11 cellular contexts compared by ENCODE assay signal in genomic region chr20:49545572-49545971, GRCh38. TPM values are rescaled to one million over a fixed set of nuclear protein-coding genes. Genes with fewer than 3 reads are reported as not detected.
DNase-seq lines count a peak whose midpoint lies in the region; ATAC-seq and TF ChIP-seq lines count a peak whose summit lies in the region.
"Had no signal": no experiment of that assay in that cellular context is flagged by ENCODE, and none has a peak within 500 bp of the region (broad histone marks: within the 10 kb centered on the region; RNA-seq: fewer than 3 reads in every experiment).

No MANE protein-coding gene starts in this region.

- H2AK5ac ChIP-seq in mesendoderm (ENCODE audit: low read length): no peak overlapping the region

- no peaks in the 10 kb centered on the region for H3K4me1 ChIP-seq in mesendoderm (ENCODE audit: control insufficient read depth, low read depth, low read length)
- no peaks in the 10 kb centered on the region for H3K4me1 ChIP-seq in CD8-positive, alpha-beta memory T cell (ENCODE audit: insufficient read depth, low read length)

- H3K27me3 Mint-ChIP-seq in activated CD4-positive, alpha-beta T cell treated with anti-CD3 and anti-CD28 coated beads, Interleukin-2, amount 10 ng/mL, durations not matched to agents 7 days and 5 days: peaks cover 3% of the 10 kb centered on the region
- H3K27me3 Mint-ChIP-seq in CD8-positive, alpha-beta memory T cell: peaks cover 2 to 4% of the 10 kb centered on the region in 2 donors

- no peak for ATAC-seq in esophagus mucosa
- ATAC-seq: sciatic nerve had no signal

- no peak overlapping the region for H3K27ac ChIP-seq in mesendoderm (ENCODE audit: low read depth, low read length)
- H3K27ac ChIP-seq in CD8-positive, alpha-beta memory T cell (ENCODE audit: low read depth, low read length): no peak overlapping the region

- H3K79me1 ChIP-seq in mesendoderm (ENCODE audit: low read length): no peaks in the 10 kb centered on the region

- no peaks in the 10 kb centered on the region for H3K36me3 ChIP-seq in mesendoderm (ENCODE audit: control insufficient read depth, insufficient read depth, low read length)
- no peaks in the 10 kb centered on the region for H3K36me3 ChIP-seq in CD8-positive, alpha-beta memory T cell (ENCODE audit: insufficient read depth, low read length)

- H3K18ac ChIP-seq in mesendoderm (ENCODE audit: low read length): no peak overlapping the region

- H3K23ac ChIP-seq in mesendoderm (ENCODE audit: low read length): no peak overlapping the region

- no peak overlapping the region for H3K4me3 Mint-ChIP-seq in activated CD4-positive, alpha-beta T cell treated with anti-CD3 and anti-CD28 coated beads, Interleukin-2, amount 10 ng/mL, durations not matched to agents 7 days and 5 days
- H3K4me3 Mint-ChIP-seq in CD8-positive, alpha-beta memory T cell: no peak overlapping the region

- H3K4ac ChIP-seq in mesendoderm (ENCODE audit: low read depth, low read length): no peak overlapping the region

- WGBS in mesendoderm (ENCODE audit: extremely low coverage, insufficient coverage, low lambda C conversion rate): no CpG with 5 or more reads among the region's 2 CpGs

- peak; percentile 34 for DNase-seq in DMS 273 (lab: John Stamatoyannopoulos, UW; ENCODE audit: unreplicated experiment)
- no peak for DNase-seq in DMS 273 treated with DMSO at 0.1 percent for 48 hours (lab: John Stamatoyannopoulos, UW)
- DNase-seq in HEK293T (ENCODE audit: extremely low spot score): peak; percentile 26
- peak; percentile 37 for DNase-seq in mesendoderm
- DNase-seq in activated CD4-positive, alpha-beta T cell treated with anti-CD3 and anti-CD28 coated beads, Interleukin-2, amount 10 ng/mL, durations not matched to agents 7 days and 5 days: no peak
- no peak for DNase-seq in CD8-positive, alpha-beta memory T cell
- DNase-seq: 8988T, amygdala had no signal

- no peak overlapping the region for H2BK120ac ChIP-seq in mesendoderm (ENCODE audit: low read depth, low read length)

- 0 out of 2 replicates have a peak, but pooled peaks have one; percentile 3 for TF ChIP-seq CTCF in WI38 (IDR thresholded peaks at IDR 0.05; ENCODE audit: low read depth, low read length)

- H3K27me3 ChIP-seq in mesendoderm (ENCODE audit: insufficient read depth, low read length, poor library complexity): no peaks in the 10 kb centered on the region
- no peaks in the 10 kb centered on the region for H3K27me3 ChIP-seq in CD8-positive, alpha-beta memory T cell (ENCODE audit: insufficient read depth, low read length, poor library complexity, severe bottlenecking)

- H3K4me3 ChIP-seq in WI38 (ENCODE audit: low read depth, low read length): no peak overlapping the region
- H3K4me3 ChIP-seq in mesendoderm (ENCODE audit: low read length): no peak overlapping the region
- no peak overlapping the region for H3K4me3 ChIP-seq in CD8-positive, alpha-beta memory T cell (ENCODE audit: low read length)

- CTCF ChIA-PET in HEK293T (lab: Yijun Ruan, JAX): no interaction called here
- CTCF ChIA-PET in activated CD4-positive, alpha-beta T cell treated with anti-CD3 and anti-CD28 coated beads, Interleukin-2, amount 10 ng/mL, durations not matched to agents 7 days and 5 days (lab: Charles Lee): interaction anchor here (1.0 to 1.3 kb wide), 2 partner anchors 63 to 343 kb away, joined by 3 to 4 read pairs; no protein-coding TSS in a partner anchor
- CTCF ChIA-PET in CD8-positive, alpha-beta memory T cell (lab: Charles Lee): interaction anchor here (8.0 kb wide), 1 partner anchor 64 kb away, joined by 62 read pairs; no protein-coding TSS in a partner anchor

- H3K27ac Mint-ChIP-seq in activated CD4-positive, alpha-beta T cell treated with anti-CD3 and anti-CD28 coated beads, Interleukin-2, amount 10 ng/mL, durations not matched to agents 7 days and 5 days: no peak overlapping the region
- H3K27ac Mint-ChIP-seq in CD8-positive, alpha-beta memory T cell: no peak overlapping the region

- no peak overlapping the region for H3K4me2 ChIP-seq in mesendoderm (ENCODE audit: low read length)

- H4K8ac ChIP-seq in mesendoderm (ENCODE audit: low read depth, low read length): no peak overlapping the region

- H3K79me2 ChIP-seq in mesendoderm (ENCODE audit: control insufficient read depth, insufficient read depth, low read length): no peaks in the 10 kb centered on the region

- no peak overlapping the region for H3K56ac ChIP-seq in mesendoderm (ENCODE audit: low read length)

- no peak overlapping the region for H2BK15ac ChIP-seq in mesendoderm (replicated peaks; ENCODE audit: low read depth)

- POLR2A ChIA-PET in HEK293T (lab: Yijun Ruan, JAX): no interaction called here
- POLR2A ChIA-PET in activated CD4-positive, alpha-beta T cell treated with anti-CD3 and anti-CD28 coated beads, Interleukin-2, amount 10 ng/mL, durations not matched to agents 7 days and 5 days (lab: Charles Lee): no interaction called here
- POLR2A ChIA-PET in CD8-positive, alpha-beta memory T cell (lab: Charles Lee): no interaction called here

- peaks cover 5% of the 10 kb centered on the region for H3K9me3 Mint-ChIP-seq in activated CD4-positive, alpha-beta T cell treated with anti-CD3 and anti-CD28 coated beads, Interleukin-2, amount 10 ng/mL, durations not matched to agents 7 days and 5 days
- H3K9me3 Mint-ChIP-seq in CD8-positive, alpha-beta memory T cell: peaks cover 4 to 14% (median 5%) of the 10 kb centered on the region in 5 donors

- H3K4me1 Mint-ChIP-seq in activated CD4-positive, alpha-beta T cell treated with anti-CD3 and anti-CD28 coated beads, Interleukin-2, amount 10 ng/mL, durations not matched to agents 7 days and 5 days: peaks cover 17% of the 10 kb centered on the region
- H3K4me1 Mint-ChIP-seq in CD8-positive, alpha-beta memory T cell: peaks cover 2 to 4% (median 3%) of the 10 kb centered on the region in 3 donors

- H4K5ac ChIP-seq in mesendoderm (ENCODE audit: low read length): no peak overlapping the region

- H3K9ac ChIP-seq in mesendoderm (ENCODE audit: low read length): no peak overlapping the region

- no peaks in the 10 kb centered on the region for H3K9me3 ChIP-seq in CD8-positive, alpha-beta memory T cell (ENCODE audit: low read length)

- H2BK5ac ChIP-seq in mesendoderm (ENCODE audit: low read length): no peak overlapping the region

- peaks cover 5% of the 10 kb centered on the region for H3K36me3 Mint-ChIP-seq in activated CD4-positive, alpha-beta T cell treated with anti-CD3 and anti-CD28 coated beads, Interleukin-2, amount 10 ng/mL, durations not matched to agents 7 days and 5 days (ENCODE audit: low read depth)
- H3K36me3 Mint-ChIP-seq in CD8-positive, alpha-beta memory T cell: peaks cover 0 to 8% (median 0%) of the 10 kb centered on the region in 3 donors

TF ChIP-seq in HEK293T, 16 proteins besides CTCF, POLR2A, EP300 and RAD21:
- TF ChIP-seq L3MBTL2 (conservative IDR thresholded peaks at IDR 0.05) (no peak), BHLHE40 (IDR thresholded peaks at IDR 0.05; ENCODE audit: borderline replicate concordance) (no peak), TARDBP (IDR thresholded peaks at IDR 0.05) (no peak), FOXA1 (IDR thresholded peaks at IDR 0.05) (no peak), ZNF384 (IDR thresholded peaks at IDR 0.05) (no peak), LEF1 (IDR thresholded peaks at IDR 0.05; ENCODE audit: borderline replicate concordance) (no peak), SP1 (IDR thresholded peaks at IDR 0.05) (no peak), SUZ12 (IDR thresholded peaks at IDR 0.05) (no peak), FOXM1 (IDR thresholded peaks at IDR 0.05; ENCODE audit: borderline replicate concordance) (no peak), ELF4 (IDR thresholded peaks at IDR 0.05) (no peak), ARNT (IDR thresholded peaks at IDR 0.05) (no peak), HDGF (IDR thresholded peaks at IDR 0.05; ENCODE audit: borderline replicate concordance) (no peak), FOXK2 (IDR thresholded peaks at IDR 0.05) (no peak), PKNOX1 (IDR thresholded peaks at IDR 0.05) (no peak), NFRKB (IDR thresholded peaks at IDR 0.05) (no peak), CTBP1 (IDR thresholded peaks at IDR 0.05; ENCODE audit: borderline replicate concordance) (no peak)

RNA-seq across cellular contexts. Expression of gene PTGIS, which starts 22.4 kb away (rescaled TPM):
- 13.1 TPM for polyA plus RNA-seq in mesendoderm (2013, experiment 1 of 2)
- polyA plus RNA-seq in mesendoderm (2013, experiment 2 of 2): 13.0 TPM
- 2.9 TPM for total RNA-seq in esophagus mucosa
- total RNA-seq in activated CD4-positive, alpha-beta T cell treated with anti-CD3 and anti-CD28 coated beads, Interleukin-2, amount 10 ng/mL, durations not matched to agents 7 days and 5 days: under 1 TPM; 0.40 to 0.62 TPM
- total RNA-seq in CD8-positive, alpha-beta memory T cell: 1 to 10 TPM; 7.6 to 7.8 TPM
- polyA plus RNA-seq in CD8-positive, alpha-beta memory T cell: 0.15 TPM

Comparison
In these comparisons a context has a peak if more than half of its experiments do, and no peak if none do; other contexts are left out.
1. DNase-seq: peak in DMS 273 (single experiment), HEK293T (single experiment) and mesendoderm (single experiment); none in DMS 273 treated with DMSO at 0.1 percent for 48 hours (single experiment), activated CD4-positive, alpha-beta T cell treated with anti-CD3 and anti-CD28 coated beads, Interleukin-2, amount 10 ng/mL, durations not matched to agents 7 days and 5 days (single experiment) and CD8-positive, alpha-beta memory T cell (0 of 5).